ENCODE assay signal across 8 cellular contexts in genomic region chr3:61251174-61251972, GRCh38. TPM values are rescaled to one million over a fixed set of nuclear protein-coding genes. Genes with fewer than 3 reads are reported as not detected.
DNase-seq lines count a peak whose midpoint lies in the region; ATAC-seq and TF ChIP-seq lines count a peak whose summit lies in the region.

Gene FHIT (minus strand): TSS chr3:61251452.

- H3K4me1 Mint-ChIP-seq in neural crest cell, result peaks cover 30% of the 10 kb centered on the region

- no peaks in the 10 kb centered on the region for H3K27me3 Mint-ChIP-seq in neural crest cell (ENCODE audit: low read depth)

- H3K4me3 ChIP-seq in HAP-1 (peak within 1 kb of the TSS; percentile 52), MG63 (peak within 1 kb of the TSS; percentile 61), SJCRH30 (peak within 1 kb of the TSS; percentile 65), stomach (peak within 1 kb of the TSS; percentile 66 to 83 (median 72))

- no peaks in the 10 kb centered on the region for H3K9me3 ChIP-seq in HAP-1
- no peaks in the 10 kb centered on the region for H3K9me3 ChIP-seq in MG63
- H3K9me3 ChIP-seq in SJCRH30 (replicated peaks), result no peaks in the 10 kb centered on the region
- H3K9me3 ChIP-seq in stomach, result no peaks in the 10 kb centered on the region

- peak within 1 kb of the TSS; percentile 93 for H3K4me3 Mint-ChIP-seq in neural crest cell

- peak; percentile 96 for ATAC-seq in foreskin keratinocyte

- TF ChIP-seq CTCF in foreskin keratinocyte (conservative IDR thresholded peaks at IDR 0.05) (no peak), neural crest cell (conservative IDR thresholded peaks at IDR 0.05) (no peak), stomach (IDR thresholded peaks at IDR 0.05) (no peak)

- peak; percentile 86 for DNase-seq in GF-D8 (lab: John Stamatoyannopoulos, UW)
- DNase-seq in HAP-1 (ENCODE audit: low spot score in 2 of 2), result peak; percentile 92 to 96
- peak; percentile 89 for DNase-seq in MG63
- DNase-seq in SJCRH30, result peak; percentile 94
- DNase-seq in activated gamma-delta T cell treated with anti-CD3 and anti-CD28 coated beads, Interleukin-2, amount 50 U/mL, for 16 hours (ENCODE audit: low read depth), result peak; percentile 79
- peak; percentile 66 to 83 for DNase-seq in foreskin keratinocyte
- peak; percentile 84 for DNase-seq in neural crest cell (ENCODE audit: low read depth, low spot score)
- DNase-seq in stomach, result peak; percentile 96

- no peaks in the 10 kb centered on the region for H3K36me3 Mint-ChIP-seq in neural crest cell (ENCODE audit: low read depth)

- no peak for TF ChIP-seq EP300 in stomach (IDR thresholded peaks at IDR 0.05)

- intact Hi-C loops in stomach (cut with DNase I; ENCODE audit: low total_unique reads), result no loop called here

- H3K36me3 ChIP-seq in HAP-1 (replicated peaks), result no peaks in the 10 kb centered on the region
- no peaks in the 10 kb centered on the region for H3K36me3 ChIP-seq in MG63
- H3K36me3 ChIP-seq in SJCRH30, result no peaks in the 10 kb centered on the region
- H3K36me3 ChIP-seq in stomach, result no peaks in the 10 kb centered on the region

- H3K4me1 ChIP-seq in HAP-1 (peaks cover 6% of the 10 kb centered on the region; the same call in 1 of the 2 replicates), SJCRH30 (peaks cover 13% of the 10 kb centered on the region), foreskin keratinocyte (no peaks in the 10 kb centered on the region), stomach (peaks cover 0 to 17% (median 16%) of the 10 kb centered on the region in 4 donors)

- H3K27me3 ChIP-seq in HAP-1 (ENCODE audit: low read depth) (no peaks in the 10 kb centered on the region; the same call in 1 of the 2 replicates), MG63 (no peaks in the 10 kb centered on the region), SJCRH30 (no peaks in the 10 kb centered on the region), foreskin keratinocyte (no peaks in the 10 kb centered on the region), stomach (no peaks in the 10 kb centered on the region)

- H3K27ac Mint-ChIP-seq in neural crest cell (ENCODE audit: unreplicated experiment), result peak within 1 kb of the TSS; percentile 93

- in situ Hi-C loops in HAP-1 (cut with MboI; ENCODE audit: low sequenced_read_pairs), result no loop called here

- H3K9me3 Mint-ChIP-seq in neural crest cell, result peaks cover under 1% of the 10 kb centered on the region

- H3K27ac ChIP-seq in SJCRH30, result peak within 1 kb of the TSS; percentile 82
- H3K27ac ChIP-seq in foreskin keratinocyte, result no peak within 1 kb of the TSS
- peak within 1 kb of the TSS; percentile 72 to 90 (median 85) for H3K27ac ChIP-seq in stomach

- WGBS in stomach, 5 donors, result 0 to 2% (median 1%) methylated on average over 38 to 41 of the region's 41 CpGs

- TF ChIP-seq POLR2A in stomach (IDR thresholded peaks at IDR 0.05), result no peak

RNA-seq across cellular contexts. Expression of gene FHIT, which starts in this region (rescaled TPM):
- total RNA-seq in MG63 (2014; rRNA removed; shearing (Covaris generic); ENCODE audit: low replicate concordance), result 1.7 TPM in 1 of 2 replicates, not detected in the other
- total RNA-seq in SJCRH30 (2014; rRNA removed; shearing (Covaris generic)), result 1.8 and 2.2 TPM in 2 replicates
- total RNA-seq in foreskin keratinocyte, result 3.6 and 3.7 TPM in 2 replicates
- 0.95 and 1.8 TPM in 2 replicates for polyA plus RNA-seq in foreskin keratinocyte
- total RNA-seq in neural crest cell, result 4.7 and 5.2 TPM in 2 replicates
- total RNA-seq in stomach, result 10 to 100 TPM in 2 of 5 donors, 1 to 10 TPM in 3; 1.8 to 10.6 (median 7.5) TPM
- polyA plus RNA-seq in stomach, result 1 to 10 TPM; 5.0 to 8.2 (median 6.6) TPM
